In the genomic region with DNA sequence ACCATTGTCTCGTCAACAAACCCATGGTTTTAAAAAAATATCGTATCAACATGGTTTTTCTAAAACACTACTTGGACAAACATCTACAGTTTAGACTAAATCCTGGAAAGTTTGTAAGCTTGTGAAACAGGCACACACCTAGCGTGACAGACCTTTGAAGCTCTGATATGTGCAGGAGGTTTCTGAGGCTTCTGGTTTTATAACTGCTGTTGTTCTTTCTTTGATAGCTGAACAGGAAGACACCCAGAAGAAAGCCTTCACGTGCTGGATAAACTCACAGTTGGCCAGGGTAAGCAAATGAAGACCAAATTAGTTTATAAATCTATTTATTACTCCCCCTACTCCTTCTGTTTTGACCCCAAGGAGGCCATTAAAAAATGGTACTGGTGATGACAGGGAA, we compare ENCODE assay signal across 23 cellular contexts.
A peak's percentile ranks its signal among the peaks of the same experiment; 100 is the strongest.
DNase-seq lines count a peak whose midpoint lies in the region; ATAC-seq, FAIRE-seq and TF ChIP-seq lines count a peak whose summit lies in the region.
"Had no signal": no experiment of that assay in that cellular context is flagged by ENCODE, and none has a peak within 500 bp of the region (broad histone marks: within the 10 kb centered on the region; RNA-seq: fewer than 3 reads in every experiment).

No MANE protein-coding gene starts in this region.

- H3K4me3 Mint-ChIP-seq in activated naive CD4-positive, alpha-beta T cell treated with anti-CD3 and anti-CD28 coated beads for 36 hours = peak overlapping the region; percentile 3
- H3K4me3 Mint-ChIP-seq in stimulated activated naive CD8-positive, alpha-beta T cell treated with anti-CD3 and anti-CD28 coated beads, Interleukin-15, Interleukin-2, amounts not matched to agents 100 ng/mL and 50 ng/mL, for 24 hours = no peak overlapping the region
- H3K4me3 Mint-ChIP-seq: activated B cell treated with CpG ODN at 0.5 μM for 24 hours, nephron had no signal

- H3F3A ChIP-seq in SU-DHL-6 (ENCODE audit: insufficient read depth) = peaks cover 5% of the 10 kb centered on the region; the same call in 1 of the 2 replicates

- peak overlapping the region; percentile 38; the same call in 1 of the 2 replicates for H3K27ac ChIP-seq in SU-DHL-6 (ENCODE audit: low read depth, low read length)
- H3K27ac ChIP-seq in GM12878 (ENCODE audit: control insufficient read depth, insufficient read depth) = peak overlapping the region; percentile 76
- H3K27ac ChIP-seq in aorta (ENCODE audit: low read depth in 1 of 2, low read length in 2 of 2) = no peak overlapping the region
- H3K27ac ChIP-seq: coronary artery, uterus had no signal

- RAD21 ChIA-PET in GM12878 (lab: Charles Lee; ENCODE audit: unreplicated experiment) = interaction anchor here (0.8 kb wide), 1 partner anchor 69 kb away, joined by 3 read pairs; no protein-coding TSS in a partner anchor

- no peak overlapping the region for H3K4me3 ChIP-seq in SU-DHL-6 (ENCODE audit: insufficient read depth, low read length, poor library complexity, severe bottlenecking)
- H3K4me3 ChIP-seq in GM12878 = no peak overlapping the region
- no peak overlapping the region for H3K4me3 ChIP-seq in aorta (ENCODE audit: low read length in 2 of 2)
- H3K4me3 ChIP-seq: coronary artery, uterus had no signal

- H3K4me2 ChIP-seq in SU-DHL-6 (ENCODE audit: low read depth, low read length, poor library complexity, severe bottlenecking) (no peak overlapping the region), GM12878 (ENCODE audit: control insufficient read depth, insufficient read depth) (no peak overlapping the region)

- H2AFZ ChIP-seq in SU-DHL-6 (ENCODE audit: low read depth, low read length, severe bottlenecking) = no peak overlapping the region
- no peak overlapping the region for H2AFZ ChIP-seq in GM12878 (ENCODE audit: control insufficient read depth, low read depth, low read length)

- DNase-seq in activated naive CD4-positive, alpha-beta T cell treated with anti-CD3 and anti-CD28 coated beads for 36 hours = peak; percentile 38
- DNase-seq in activated naive CD4-positive, alpha-beta T cell treated with anti-CD3 and anti-CD28 coated beads, Interleukin-2, amount 50 U/mL, for 16 hours = no peak
- DNase-seq in GM12878 (ENCODE audit: low read depth, low spot score) = no peak
- DNase-seq in aorta = no peak
- no peak for DNase-seq in CD1c-positive myeloid dendritic cell (ENCODE audit: extremely low spot score)
- DNase-seq: activated B cell treated with CpG ODN at 0.5 μM for 24 hours; foreskin fibroblast; hippocampal formation; Karpas-422; kidney; NCI-H1048; NCI-H2029 treated with DMSO at 0.1 percent for 48 hours; NCI-H510A treated with DMSO at 0.1 percent for 48 hours; OCI-M1; SIG-M5; stimulated activated CD4-positive, alpha-beta T cell treated with anti-CD3 and anti-CD28 coated beads, Interleukin-2, amount 100 ng/mL, for 48 hours; uterus had no signal

- peak overlapping the region; percentile 33 for H3K27ac Mint-ChIP-seq in activated naive CD4-positive, alpha-beta T cell treated with anti-CD3 and anti-CD28 coated beads for 36 hours
- H3K27ac Mint-ChIP-seq in stimulated activated naive CD8-positive, alpha-beta T cell treated with anti-CD3 and anti-CD28 coated beads, Interleukin-15, Interleukin-2, amounts not matched to agents 100 ng/mL and 50 ng/mL, for 24 hours = peak overlapping the region; percentile 81
- H3K27ac Mint-ChIP-seq: activated B cell treated with CpG ODN at 0.5 μM for 24 hours, nephron had no signal

- POLR2A ChIA-PET in GM12878 (lab: Charles Lee) = interaction anchor here (1.4 kb wide), 1 partner anchor 11 kb away, joined by 8 read pairs; no protein-coding TSS in a partner anchor

- in situ Hi-C loops in GM12878 (cut with MboI) = no loop called here

- H3K9ac ChIP-seq in SU-DHL-6 (ENCODE audit: low read length) (no peak overlapping the region), GM12878 (ENCODE audit: control insufficient read depth, insufficient read depth, low read length) (no peak overlapping the region)

- CTCF ChIA-PET in activated naive CD4-positive, alpha-beta T cell treated with anti-CD3 and anti-CD28 coated beads for 36 hours (lab: Charles Lee) = interaction anchor here (0.6 to 1.0 kb wide), 3 partner anchors 23 to 372 kb away, joined by 3 to 4 read pairs (median 3); no protein-coding TSS in a partner anchor
- CTCF ChIA-PET in GM12878 (lab: Yijun Ruan, JAX) = interaction anchor here (0.9 to 1.3 kb wide), 2 partner anchors 37 to 84 kb away, joined by 3 read pairs; no protein-coding TSS in a partner anchor

- peaks cover 22% of the 10 kb centered on the region for H3K4me1 Mint-ChIP-seq in activated naive CD4-positive, alpha-beta T cell treated with anti-CD3 and anti-CD28 coated beads for 36 hours (ENCODE audit: low read depth)
- peaks cover 25% of the 10 kb centered on the region for H3K4me1 Mint-ChIP-seq in stimulated activated naive CD8-positive, alpha-beta T cell treated with anti-CD3 and anti-CD28 coated beads, Interleukin-15, Interleukin-2, amounts not matched to agents 100 ng/mL and 50 ng/mL, for 24 hours (ENCODE audit: low read depth)
- H3K4me1 Mint-ChIP-seq: activated B cell treated with CpG ODN at 0.5 μM for 24 hours, nephron had no signal

- intact Hi-C loops in activated naive CD4-positive, alpha-beta T cell treated with anti-CD3 and anti-CD28 coated beads for 36 hours (cut with micrococcal nuclease) = loop anchor here (2.0 kb wide), 1 partner anchor 30 kb away; no protein-coding TSS in a partner anchor
- intact Hi-C loops in GM12878 (cut with micrococcal nuclease; ENCODE audit: unreplicated experiment) (no loop called here), aorta (cut with DNase I) (no loop called here)

- peaks cover 7% of the 10 kb centered on the region for H3K36me3 Mint-ChIP-seq in activated naive CD4-positive, alpha-beta T cell treated with anti-CD3 and anti-CD28 coated beads for 36 hours (ENCODE audit: low read depth)
- H3K36me3 Mint-ChIP-seq in stimulated activated naive CD8-positive, alpha-beta T cell treated with anti-CD3 and anti-CD28 coated beads, Interleukin-15, Interleukin-2, amounts not matched to agents 100 ng/mL and 50 ng/mL, for 24 hours (ENCODE audit: low read depth) = peaks cover 6% of the 10 kb centered on the region

- FAIRE-seq in GM12878 (lab: Jason Lieb, UNC) = no peak
- FAIRE-seq: kidney had no signal

- 60% methylated on average over 4 of the region's 4 CpGs for WGBS in GM12878 (ENCODE audit: insufficient coverage, insufficient replicate concordance, low lambda C conversion rate, missing lambda C conversion rate)
- WGBS in aorta, 2 donors = 75 to 77% methylated on average over 4 of the region's 4 CpGs

- H3K9me3 ChIP-seq in SU-DHL-6 (ENCODE audit: insufficient read depth, low read length) (no peaks in the 10 kb centered on the region), GM12878 (replicated peaks; ENCODE audit: control insufficient read depth, insufficient read depth, low read length) (no peaks in the 10 kb centered on the region; the same call in 2 of the 3 replicates), aorta (ENCODE audit: control insufficient read depth, low read length) (no peaks in the 10 kb centered on the region)
- H3K9me3 ChIP-seq: uterus had no signal

- BruUV-seq in GM12878 (replicated peaks; lab: Mats Ljungman, UMichigan) = no TSS peak

- no peaks in the 10 kb centered on the region for H3K9me3 Mint-ChIP-seq in activated naive CD4-positive, alpha-beta T cell treated with anti-CD3 and anti-CD28 coated beads for 36 hours
- H3K9me3 Mint-ChIP-seq in stimulated activated naive CD8-positive, alpha-beta T cell treated with anti-CD3 and anti-CD28 coated beads, Interleukin-15, Interleukin-2, amounts not matched to agents 100 ng/mL and 50 ng/mL, for 24 hours = no peaks in the 10 kb centered on the region
- H3K9me3 Mint-ChIP-seq: activated B cell treated with CpG ODN at 0.5 μM for 24 hours, nephron had no signal

- no peak for TF ChIP-seq RAD21 in GM12878 (IDR thresholded peaks at IDR 0.05; ENCODE audit: insufficient read depth, low read depth, low read length)

- no peak for TF ChIP-seq EP300 in GM12878 (IDR thresholded peaks at IDR 0.05; ENCODE audit: borderline replicate concordance in 1 of 2, control insufficient read depth in 1 of 2, low read depth in 2 of 2, low read length in 2 of 2)

- TF ChIP-seq POLR2A in GM12878 (IDR thresholded peaks at IDR 0.05; ENCODE audit: low read depth, low read length) = no peak

- no peaks in the 10 kb centered on the region for H3K27me3 Mint-ChIP-seq in activated naive CD4-positive, alpha-beta T cell treated with anti-CD3 and anti-CD28 coated beads for 36 hours (ENCODE audit: low read depth)
- H3K27me3 Mint-ChIP-seq in stimulated activated naive CD8-positive, alpha-beta T cell treated with anti-CD3 and anti-CD28 coated beads, Interleukin-15, Interleukin-2, amounts not matched to agents 100 ng/mL and 50 ng/mL, for 24 hours = no peaks in the 10 kb centered on the region
- H3K27me3 Mint-ChIP-seq: activated B cell treated with CpG ODN at 0.5 μM for 24 hours, progenitor cell of endocrine pancreas had no signal

- ATAC-seq in GM12878 (0 out of 3 replicates have a peak, but pooled peaks have one; percentile 23), aorta (ENCODE audit: low FRiP score) (no peak), HG03521 (IDR thresholded peaks at IDR 0.05; ENCODE audit: unreplicated experiment) (no peak)

- H3K9me2 ChIP-seq in SU-DHL-6 (replicated peaks; ENCODE audit: insufficient read depth, low read length) = no peaks in the 10 kb centered on the region

- SMC1A ChIA-PET in GM12878 (lab: Charles Lee; ENCODE audit: uncharacterized antibody, unreplicated experiment) = interaction anchor here (0.8 to 2.2 kb wide), 7 partner anchors 9 to 77 kb away, joined by 3 to 7 read pairs (median 4); no protein-coding TSS in a partner anchor

- H4K20me1 ChIP-seq in SU-DHL-6 (ENCODE audit: low read depth, low read length) = no peaks in the 10 kb centered on the region; the same call in 1 of the 2 replicates
- no peaks in the 10 kb centered on the region for H4K20me1 ChIP-seq in GM12878 (ENCODE audit: control insufficient read depth, insufficient read depth)

- H3K27me3 ChIP-seq in SU-DHL-6 (ENCODE audit: low read length) (no peaks in the 10 kb centered on the region), GM12878 (replicated peaks in 1 of 2; ENCODE audit: control insufficient read depth in 2 of 2, insufficient read depth in 2 of 2, low read length in 1 of 2) (no peaks in the 10 kb centered on the region), aorta (ENCODE audit: control insufficient read depth in 1 of 2, insufficient read depth in 2 of 2, low read length in 1 of 2) (no peaks in the 10 kb centered on the region)
- H3K27me3 ChIP-seq: uterus had no signal

- H3K79me2 ChIP-seq in SU-DHL-6 (ENCODE audit: insufficient read depth, low read length) (peaks cover 43% of the 10 kb centered on the region), GM12878 (ENCODE audit: control insufficient read depth, insufficient read depth, low read length) (peaks cover 13% of the 10 kb centered on the region)

- peaks cover 24% of the 10 kb centered on the region for H3K36me3 ChIP-seq in SU-DHL-6 (ENCODE audit: low read length)
- H3K36me3 ChIP-seq in GM12878 (ENCODE audit: control insufficient read depth in 2 of 2, insufficient read depth in 2 of 2, low read length in 1 of 2) = peaks cover 0 to 3% of the 10 kb centered on the region in 2 experiments; a peak in 1 of 4 replicates
- H3K36me3 ChIP-seq in aorta (ENCODE audit: control insufficient read depth in 1 of 2, insufficient read depth in 2 of 2, low read length in 1 of 2) = no peaks in the 10 kb centered on the region
- H3K36me3 ChIP-seq: uterus had no signal

- peaks cover 36% of the 10 kb centered on the region for H3K4me1 ChIP-seq in GM12878 (ENCODE audit: control insufficient read depth, insufficient read depth, low read length)
- peaks cover 0 to 7% of the 10 kb centered on the region in 2 donors for H3K4me1 ChIP-seq in aorta (ENCODE audit: control insufficient read depth in 1 of 2, insufficient read depth in 2 of 2, low read length in 2 of 2)
- H3K4me1 ChIP-seq: uterus had no signal

- TF ChIP-seq CTCF in SU-DHL-6 (IDR thresholded peaks at IDR 0.05; ENCODE audit: insufficient read depth, low read length, poor library complexity, severe bottlenecking) (no peak), GM12878 (IDR thresholded peaks at IDR 0.05 in 2 of 3, conservative IDR thresholded peaks at IDR 0.05 in 1 of 3; ENCODE audit: control insufficient read depth in 2 of 3, extremely low read depth in 1 of 3, insufficient read depth in 1 of 3, low read depth in 3 of 3, low read length in 3 of 3) (no peak)

Comparison
In these comparisons a context has a peak if more than half of its experiments do, and no peak if none do; other contexts are left out.
1. H3K27ac ChIP-seq: peak in SU-DHL-6 (single experiment) and GM12878 (single experiment); none in aorta (0 of 2).